ENCODE assay signal across 24 cellular contexts in the genomic region with DNA sequence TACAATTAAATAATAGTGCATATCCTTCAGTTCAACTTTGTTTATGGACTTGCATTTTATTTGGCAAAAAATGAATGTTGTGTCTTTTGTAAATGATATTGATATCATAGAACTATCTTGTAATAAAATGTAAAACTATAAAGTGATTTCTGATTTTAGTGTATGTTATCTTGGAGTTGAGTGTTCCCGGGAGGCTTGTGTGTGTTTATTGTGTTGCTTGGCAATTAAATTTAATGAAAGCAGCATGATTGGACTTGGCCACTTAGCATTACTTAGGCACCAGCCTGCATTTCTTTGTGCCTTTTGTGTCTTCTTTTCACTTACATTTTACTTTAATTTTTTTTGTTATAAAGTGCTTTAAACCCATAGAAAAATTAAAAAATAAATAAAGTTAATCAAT.
"Had no signal": no experiment of that assay in that cellular context is flagged by ENCODE, and none has a peak within 500 bp of the region (broad histone marks: within the 10 kb centered on the region; RNA-seq: fewer than 3 reads in every experiment).

No MANE protein-coding gene starts in this region.

- H3K4me1 ChIP-seq: ascending aorta, breast epithelium, gastrocnemius medialis, heart right ventricle, left ventricle myocardium inferior, psoas muscle, upper lobe of right lung had no signal

- ATAC-seq: gastrocnemius medialis; heart right ventricle; psoas muscle; right cardiac atrium; stimulated activated naive B cell treated with anti-CD40 and anti-IgM and Interleukin-4, amounts not matched to agents 10 μg/mL and 1 μg/mL and 100 μg/mL, for 72 hours; upper lobe of right lung had no signal

- H3K4me2 ChIP-seq: smooth muscle cell had no signal

- H3K4me3 Mint-ChIP-seq: immature natural killer cell; naive B cell; neural crest cell; stimulated activated naive B cell treated with anti-CD40 and anti-IgM and Interleukin-4, amounts not matched to agents 10 μg/mL and 1 μg/mL and 100 μg/mL, for 72 hours had no signal

- H3K27ac ChIP-seq: ascending aorta, breast epithelium, gastrocnemius medialis, heart right ventricle, left ventricle myocardium inferior, psoas muscle, upper lobe of right lung, WERI-Rb-1 had no signal

- H3K4me1 Mint-ChIP-seq: immature natural killer cell; stimulated activated naive B cell treated with anti-CD40 and anti-IgM and Interleukin-4, amounts not matched to agents 10 μg/mL and 1 μg/mL and 100 μg/mL, for 72 hours had no signal

- DNase-seq: activated CD4-positive, alpha-beta T cell treated with anti-CD3 and anti-CD28 coated beads for 1 hour; activated CD8-positive, alpha-beta memory T cell treated with anti-CD3 and anti-CD28 coated beads for 24 hours; activated CD8-positive, alpha-beta memory T cell treated with anti-CD3 and anti-CD28 coated beads, Interleukin-2, amount 50 U/mL, for 48 hours; activated effector memory CD4-positive, alpha-beta T cell treated with anti-CD3 and anti-CD28 coated beads, Interleukin-2, amount 50 U/mL, for 16 hours; activated naive CD4-positive, alpha-beta T cell treated with anti-CD3 and anti-CD28 coated beads, Interleukin-2, amount 50 U/mL, for 16 hours; activated T-cell treated with anti-CD3 and anti-CD28 coated beads, Interleukin-2, amount 50 U/mL, for 48 hours; effector CD4-positive, alpha-beta T cell; gastrocnemius medialis; heart right ventricle; immature natural killer cell; kidney glomerular epithelial cell; left ventricle myocardium inferior; mammary epithelial cell; naive B cell; psoas muscle; right cardiac atrium; stimulated activated CD4-positive, alpha-beta T cell treated with anti-CD3 and anti-CD28 coated beads, Interleukin-4, amount 100 ng/mL, for 24 hours; stimulated activated naive B cell treated with anti-CD40 and anti-IgM and Interleukin-4, amounts not matched to agents 10 μg/mL and 1 μg/mL and 100 μg/mL, for 72 hours; upper lobe of right lung; WERI-Rb-1 had no signal

- H3K36me3 Mint-ChIP-seq: immature natural killer cell; naive B cell; stimulated activated naive B cell treated with anti-CD40 and anti-IgM and Interleukin-4, amounts not matched to agents 10 μg/mL and 1 μg/mL and 100 μg/mL, for 72 hours had no signal

- H3K27ac Mint-ChIP-seq: immature natural killer cell; stimulated activated naive B cell treated with anti-CD40 and anti-IgM and Interleukin-4, amounts not matched to agents 10 μg/mL and 1 μg/mL and 100 μg/mL, for 72 hours had no signal

- H3K4me3 ChIP-seq: ascending aorta, breast epithelium, gastrocnemius medialis, heart right ventricle, left ventricle myocardium inferior, psoas muscle, smooth muscle cell, upper lobe of right lung had no signal

- H3K9me3 ChIP-seq: ascending aorta, breast epithelium, gastrocnemius medialis, heart right ventricle, left ventricle myocardium inferior, psoas muscle, upper lobe of right lung had no signal

- H3K27me3 ChIP-seq: ascending aorta, breast epithelium, gastrocnemius medialis, heart right ventricle, upper lobe of right lung had no signal

- H3K36me3 ChIP-seq: breast epithelium, gastrocnemius medialis, left ventricle myocardium inferior, upper lobe of right lung, WERI-Rb-1 had no signal

- H3K9me3 Mint-ChIP-seq: naive B cell; neural crest cell; stimulated activated naive B cell treated with anti-CD40 and anti-IgM and Interleukin-4, amounts not matched to agents 10 μg/mL and 1 μg/mL and 100 μg/mL, for 72 hours had no signal
